8 cellular contexts compared by ENCODE assay signal in genomic region chr3:32966627-32967026, GRCh38. TPM values are rescaled to one million over a fixed set of nuclear protein-coding genes. Genes with fewer than 3 reads are reported as not detected.
A peak's percentile ranks its signal among the peaks of the same experiment; 100 is the strongest.
DNase-seq lines count a peak whose midpoint lies in the region; ATAC-seq, FAIRE-seq and TF ChIP-seq lines count a peak whose summit lies in the region.
"Not testable (repeated sequence)": the region's sequence is repeated elsewhere in the genome, so short reads cannot be mapped to it uniquely, and the experiment has no call there.
"Had no signal": no experiment of that assay in that cellular context is flagged by ENCODE, and none has a peak within 500 bp of the region (broad histone marks: within the 10 kb centered on the region; RNA-seq: fewer than 3 reads in every experiment).

No MANE protein-coding gene starts in this region.

- not testable (repeated sequence) for H3K4me3 ChIP-seq in CD4-positive, CD25-positive, alpha-beta regulatory T cell (ENCODE audit: low read depth, low read length); esophagus muscularis mucosa; HepG2 (replicated peaks in 1 of 3; ENCODE audit: insufficient read depth in 1 of 3, low read depth in 2 of 3, low read length in 3 of 3)

- not testable (repeated sequence) for FAIRE-seq in HepG2 (lab: Jason Lieb, UNC)

- TF ChIP-seq POLR2A in esophagus muscularis mucosa (IDR thresholded peaks at IDR 0.05; ENCODE audit: low read depth); HepG2 (IDR thresholded peaks at IDR 0.05; ENCODE audit: insufficient read depth in 1 of 2, low read depth in 2 of 2, low read length in 2 of 2): not testable (repeated sequence)

- CTCF ChIA-PET in HepG2 (lab: Yijun Ruan, JAX; ENCODE audit: low intra/inter-chr PET ratio, low total read pairs): not testable (repeated sequence)

- peak overlapping the region in 1 of 4 donors; percentile 80 for H3K4me3 Mint-ChIP-seq in CD4-positive, CD25-positive, alpha-beta regulatory T cell
- H3K4me3 Mint-ChIP-seq in T-helper 17 cell; activated T-helper 2 cell treated with anti-CD3 and anti-CD28 coated beads, Interferon-gamma antibody, Interleukin-2, Interleukin-4, amounts not matched to agents 10 μg/mL and 5 μg/mL and 100 μg/mL, durations not matched to agents 14 hours and 24 hours and 36 hours (ENCODE audit: low read depth): not testable (repeated sequence)

- H3K9me3 Mint-ChIP-seq in CD4-positive, CD25-positive, alpha-beta regulatory T cell: peaks cover 0 to 20% (median 7%) of the 10 kb centered on the region in 7 donors
- H3K9me3 Mint-ChIP-seq in activated T-helper 2 cell treated with anti-CD3 and anti-CD28 coated beads, Interferon-gamma antibody, Interleukin-2, Interleukin-4, amounts not matched to agents 10 μg/mL and 5 μg/mL and 100 μg/mL, durations not matched to agents 14 hours and 24 hours and 36 hours: peaks cover 37% of the 10 kb centered on the region

- H3K36me3 Mint-ChIP-seq in CD4-positive, CD25-positive, alpha-beta regulatory T cell: peaks cover 16% of the 10 kb centered on the region
- not testable (repeated sequence) for H3K36me3 Mint-ChIP-seq in T-helper 17 cell (ENCODE audit: low read depth)
- peaks cover 80% of the 10 kb centered on the region for H3K36me3 Mint-ChIP-seq in activated T-helper 2 cell treated with anti-CD3 and anti-CD28 coated beads, Interferon-gamma antibody, Interleukin-2, Interleukin-4, amounts not matched to agents 10 μg/mL and 5 μg/mL and 100 μg/mL, durations not matched to agents 14 hours and 24 hours and 36 hours (ENCODE audit: low read depth)

- not testable (repeated sequence) for H3K4me2 ChIP-seq in HepG2 (ENCODE audit: low read depth, low read length)

- POLR2A ChIA-PET in HepG2 (lab: Yijun Ruan, JAX): interaction anchor here (0.7 kb wide), 1 partner anchor 9 kb away, joined by 3 read pairs; no protein-coding TSS in a partner anchor

- peaks cover 14% of the 10 kb centered on the region for H3K36me3 ChIP-seq in CD4-positive, CD25-positive, alpha-beta regulatory T cell (ENCODE audit: control insufficient read depth, insufficient read depth, low read length)
- H3K36me3 ChIP-seq in esophagus muscularis mucosa; HepG2 (replicated peaks in 1 of 2; ENCODE audit: control insufficient read depth in 1 of 2, insufficient read depth in 2 of 2, low read length in 2 of 2): not testable (repeated sequence)

- not testable (repeated sequence) for H3K4me1 ChIP-seq in CD4-positive, CD25-positive, alpha-beta regulatory T cell (ENCODE audit: control insufficient read depth, insufficient read depth, low read length, poor library complexity, severe bottlenecking)
- H3K4me1 ChIP-seq in esophagus muscularis mucosa (peaks cover 0 to 12% (median 7%) of the 10 kb centered on the region in 4 donors), HepG2 (ENCODE audit: insufficient read depth, low read length) (peaks cover 30% of the 10 kb centered on the region)

- not testable (repeated sequence) for H3K9ac ChIP-seq in HepG2 (ENCODE audit: insufficient read depth, low read depth, low read length)

- not testable (repeated sequence) for H4K20me1 ChIP-seq in HepG2 (ENCODE audit: insufficient read depth, low read length)

- peaks cover 19 to 61% (median 36%) of the 10 kb centered on the region in 4 donors for H3K4me1 Mint-ChIP-seq in CD4-positive, CD25-positive, alpha-beta regulatory T cell
- peaks cover 11% of the 10 kb centered on the region for H3K4me1 Mint-ChIP-seq in T-helper 17 cell
- peaks cover 31% of the 10 kb centered on the region for H3K4me1 Mint-ChIP-seq in activated T-helper 2 cell treated with anti-CD3 and anti-CD28 coated beads, Interferon-gamma antibody, Interleukin-2, Interleukin-4, amounts not matched to agents 10 μg/mL and 5 μg/mL and 100 μg/mL, durations not matched to agents 14 hours and 24 hours and 36 hours (ENCODE audit: low read depth)

- 74% methylated on average over 5 of the region's 5 CpGs for WGBS in esophagus muscularis mucosa
- 72% methylated on average over 4 of the region's 5 CpGs for WGBS in HepG2 (ENCODE audit: low lambda C conversion rate)

- BruUV-seq in HepG2 (replicated peaks; lab: Mats Ljungman, UMichigan): not testable (repeated sequence)

- not testable (repeated sequence) for ATAC-seq in CD4-positive, CD25-positive, alpha-beta regulatory T cell (ENCODE audit: low read depth in 2 of 2); T-helper 17 cell; HepG2

- H3K27me3 Mint-ChIP-seq in CD4-positive, CD25-positive, alpha-beta regulatory T cell; T-helper 17 cell; activated T-helper 2 cell treated with anti-CD3 and anti-CD28 coated beads, Interferon-gamma antibody, Interleukin-2, Interleukin-4, amounts not matched to agents 10 μg/mL and 5 μg/mL and 100 μg/mL, durations not matched to agents 14 hours and 24 hours and 36 hours (ENCODE audit: low read depth): not testable (repeated sequence)

- peaks cover 0 to 20% of the 10 kb centered on the region in 2 experiments for H3K9me3 ChIP-seq in CD4-positive, CD25-positive, alpha-beta regulatory T cell (ENCODE audit: control insufficient read depth in 2 of 2, low read length in 2 of 2)
- not testable (repeated sequence) for H3K9me3 ChIP-seq in T-helper 17 cell (ENCODE audit: control insufficient read depth, low read length, poor library complexity, severe bottlenecking); esophagus muscularis mucosa
- peaks cover 21% of the 10 kb centered on the region for H3K9me3 ChIP-seq in HepG2 (ENCODE audit: low read length)

- not testable (repeated sequence) for H2AFZ ChIP-seq in HepG2 (ENCODE audit: low read length)

- H3K27ac Mint-ChIP-seq in CD4-positive, CD25-positive, alpha-beta regulatory T cell: peak overlapping the region; percentile 5 to 54 (median 13)
- peak overlapping the region; percentile 99 for H3K27ac Mint-ChIP-seq in T-helper 17 cell
- peak overlapping the region; percentile 20 for H3K27ac Mint-ChIP-seq in activated T-helper 2 cell treated with anti-CD3 and anti-CD28 coated beads, Interferon-gamma antibody, Interleukin-2, Interleukin-4, amounts not matched to agents 10 μg/mL and 5 μg/mL and 100 μg/mL, durations not matched to agents 14 hours and 24 hours and 36 hours

- DNase-seq in CD4-positive, CD25-positive, alpha-beta regulatory T cell; T-helper 17 cell; activated T-helper 2 cell treated with anti-CD3 and anti-CD28 coated beads, Interferon-gamma antibody, Interleukin-2, Interleukin-4, amounts not matched to agents 10 μg/mL and 5 μg/mL and 100 μg/mL, durations not matched to agents 14 hours and 24 hours and 36 hours (ENCODE audit: low spot score); HepG2 (ENCODE audit: low spot score): not testable (repeated sequence)
- peak; percentile 47 for DNase-seq in esophagus muscularis mucosa (ENCODE audit: extremely low spot score)
- peak; percentile 3 for DNase-seq in stimulated activated CD8-positive, alpha-beta memory T cell treated with anti-CD3 and anti-CD28 coated beads, Interleukin-4, amount 100 ng/mL, for 48 hours

- in situ Hi-C loops in HepG2 (cut with HindIII; ENCODE audit: extremely low pct_ligation_motif_present, low pct_unique_long_range_greater_than_20kb): loop anchor here (25.0 kb wide), 1 partner anchor 396 kb away; no protein-coding TSS in a partner anchor

- not testable (repeated sequence) for TF ChIP-seq CTCF in esophagus muscularis mucosa (IDR thresholded peaks at IDR 0.05); HepG2 (CRISPR knock-in tag; IDR thresholded peaks at IDR 0.05)

- not testable (repeated sequence) for H3K79me2 ChIP-seq in HepG2 (ENCODE audit: insufficient read depth, low read length)

- not testable (repeated sequence) for TF ChIP-seq EP300 in esophagus muscularis mucosa (IDR thresholded peaks at IDR 0.05); HepG2 (IDR thresholded peaks at IDR 0.05; ENCODE audit: low read depth in 2 of 2, low read length in 2 of 2); HepG2 (CRISPR knock-in tag; IDR thresholded peaks at IDR 0.05; ENCODE audit: borderline replicate concordance)

- H3K27ac ChIP-seq in CD4-positive, CD25-positive, alpha-beta regulatory T cell (ENCODE audit: insufficient read depth, low read length, poor library complexity, severe bottlenecking); esophagus muscularis mucosa (replicated peaks in 1 of 4); HepG2 (ENCODE audit: extremely low read length, insufficient read depth, low read length): not testable (repeated sequence)

- intact Hi-C loops in activated T-helper 2 cell treated with anti-CD3 and anti-CD28 coated beads, Interferon-gamma antibody, Interleukin-2, Interleukin-4, amounts not matched to agents 10 μg/mL and 5 μg/mL and 100 μg/mL, durations not matched to agents 14 hours and 24 hours and 36 hours (cut with micrococcal nuclease); esophagus muscularis mucosa (cut with DNase I); HepG2 (cut with micrococcal nuclease; ENCODE audit: unreplicated experiment): not testable (repeated sequence)

- not testable (repeated sequence) for H3K27me3 ChIP-seq in CD4-positive, CD25-positive, alpha-beta regulatory T cell (ENCODE audit: control insufficient read depth, insufficient read depth, low read length); esophagus muscularis mucosa; HepG2 (ENCODE audit: control insufficient read depth in 1 of 2, insufficient read depth in 2 of 2, low read length in 2 of 2)

- not testable (repeated sequence) for TF ChIP-seq RAD21 in HepG2 (CRISPR knock-in tag; IDR thresholded peaks at IDR 0.05)

RNA-seq across cellular contexts. Expression of gene CCR4, which starts 15.2 kb away (rescaled TPM):
- total RNA-seq in CD4-positive, CD25-positive, alpha-beta regulatory T cell: 366 TPM
- polyA plus RNA-seq in CD4-positive, CD25-positive, alpha-beta regulatory T cell: 100 to 1,000 TPM in 1 of 4 donors, 10 to 100 TPM in 3; 80.8 to 109 (median 93.6) TPM
- 100 to 1,000 TPM; 117 to 149 TPM for total RNA-seq in T-helper 17 cell
- total RNA-seq in activated T-helper 2 cell treated with anti-CD3 and anti-CD28 coated beads, Interferon-gamma antibody, Interleukin-2, Interleukin-4, amounts not matched to agents 10 μg/mL and 5 μg/mL and 100 μg/mL, durations not matched to agents 14 hours and 24 hours and 36 hours: 237 and 241 TPM in 2 replicates
- total RNA-seq in esophagus muscularis mucosa: under 1 TPM in 1 of 4 donors, not detected in 3; 0.17 TPM
- total RNA-seq in HepG2 (2016; rRNA removed; fragmentation: Illumina TruSeq; extraction: Trizol): 0.04 and 0.06 TPM in 2 replicates
- not detected in 2 replicates for total RNA-seq in HepG2 (2016; cell fraction: cytosol; rRNA removed; fragmentation: Illumina TruSeq; extraction: Trizol; ENCODE audit: low read depth)
- 0.06 and 0.11 TPM in 2 replicates for total RNA-seq in HepG2 (2016; cell fraction: insoluble cytoplasmic fraction; rRNA removed; fragmentation: Illumina TruSeq; extraction: Trizol)
- not detected in 2 replicates for total RNA-seq in HepG2 (2016; cell fraction: membrane; rRNA removed; fragmentation: Illumina TruSeq; extraction: Trizol)
- total RNA-seq in HepG2 (2016; cell fraction: nucleus; rRNA removed; fragmentation: Illumina TruSeq; extraction: Trizol): 0.16 TPM in 1 of 2 replicates, not detected in the other
- polyA plus RNA-seq in HepG2 (2011; rRNA removed): 0.05 TPM in 2 replicates
- 0.01 TPM in 1 of 2 replicates, not detected in the other for polyA plus RNA-seq in HepG2 (2011; cell fraction: cytosol; rRNA removed)
- 0.05 and 0.06 TPM in 2 replicates for polyA plus RNA-seq in HepG2 (2011; cell fraction: nucleus; rRNA removed)
- polyA plus RNA-seq in HepG2 (2012): not detected in 2 replicates
- polyA plus RNA-seq in HepG2 (2016; cell fraction: cytosol; fragmentation: Illumina TruSeq; extraction: Trizol; ENCODE audit: low read depth): not detected in 2 replicates
- polyA plus RNA-seq in HepG2 (2016; cell fraction: insoluble cytoplasmic fraction; fragmentation: Illumina TruSeq; extraction: Trizol; ENCODE audit: low read depth): not detected in 2 replicates
- not detected in 2 replicates for polyA plus RNA-seq in HepG2 (2016; cell fraction: membrane; fragmentation: Illumina TruSeq; extraction: Trizol; ENCODE audit: low read depth)
- 0.24 and 0.29 TPM in 2 replicates for polyA plus RNA-seq in HepG2 (2016; cell fraction: nucleus; fragmentation: Illumina TruSeq; extraction: Trizol; ENCODE audit: insufficient read depth, low read depth)
- polyA minus RNA-seq in HepG2 (2011; rRNA and poly(A)+ RNA removed; ENCODE audit: low replicate concordance): 0.05 and 0.16 TPM in 2 replicates
- polyA minus RNA-seq in HepG2 (2011; cell fraction: cytosol; rRNA and poly(A)+ RNA removed): not detected in 2 replicates
- polyA minus RNA-seq in HepG2 (2011; cell fraction: nucleus; rRNA and poly(A)+ RNA removed): 0.37 TPM in 1 of 2 replicates, not detected in the other
- total RNA-seq: Daoy had no signal
- polyA plus RNA-seq: BJ had no signal

Comparison
In these comparisons a context has a peak if more than half of its experiments do, and no peak if none do; other contexts are left out.
1. H3K27ac Mint-ChIP-seq: peak in every context shown above with its lines; median percentile 99 in T-helper 17 cell; 20 in activated T-helper 2 cell treated with anti-CD3 and anti-CD28 coated beads, Interferon-gamma antibody, Interleukin-2, Interleukin-4, amounts not matched to agents 10 μg/mL and 5 μg/mL and 100 μg/mL, durations not matched to agents 14 hours and 24 hours and 36 hours; 13 in CD4-positive, CD25-positive, alpha-beta regulatory T cell.
2. RNA of gene CCR4, which starts 15.2 kb away (total RNA-seq): 366 TPM in CD4-positive, CD25-positive, alpha-beta regulatory T cell (single experiment), 237 to 241 TPM in activated T-helper 2 cell treated with anti-CD3 and anti-CD28 coated beads, Interferon-gamma antibody, Interleukin-2, Interleukin-4, amounts not matched to agents 10 μg/mL and 5 μg/mL and 100 μg/mL, durations not matched to agents 14 hours and 24 hours and 36 hours and 117 to 149 TPM in T-helper 17 cell; 0.04 to 0.16 TPM in HepG2 and 0.17 TPM in esophagus muscularis mucosa; every median in the first group is over 100 times any median in the second.